Comparison of ENCODE assay signal across 12 cellular contexts in genomic region chr22:48045369-48045768, GRCh38.
DNase-seq lines count a peak whose midpoint lies in the region; ATAC-seq lines count a peak whose summit lies in the region.
"Had no signal": no experiment of that assay in that cellular context is flagged by ENCODE, and none has a peak within 500 bp of the region (broad histone marks: within the 10 kb centered on the region; RNA-seq: fewer than 3 reads in every experiment).

No MANE protein-coding gene starts in this region.

- H4K12ac ChIP-seq in trophoblast cell (ENCODE audit: low read depth, low read length), result no peak overlapping the region

- H3K9ac ChIP-seq in trophoblast cell (ENCODE audit: low read length), result no peak overlapping the region

- DNase-seq in trophoblast cell (no peak), RKO (ENCODE audit: low spot score) (no peak), aorta (no peak), HuH-7.5 (ENCODE audit: low spot score) (no peak), AG08396 (ENCODE audit: low spot score) (no peak)
- DNase-seq: heart right ventricle; mesenchymal stem cell; NCI-H1417 treated with DMSO at 0.1 percent for 48 hours; NK-92 treated with Interleukin-12 subunit alpha and Interleukin-12 subunit beta, amount 100 ng/mL, for 24 hours had no signal

- peak; percentile 80 for ATAC-seq in GM18867 (IDR thresholded peaks at IDR 0.05; ENCODE audit: unreplicated experiment)
- ATAC-seq in GM21529 (IDR thresholded peaks at IDR 0.05; ENCODE audit: unreplicated experiment), result peak; percentile 85
- ATAC-seq in HG03196 (IDR thresholded peaks at IDR 0.05; ENCODE audit: unreplicated experiment), result peak; percentile 58
- no peak for ATAC-seq in aorta (ENCODE audit: low FRiP score)
- ATAC-seq: heart right ventricle had no signal

- H2BK5ac ChIP-seq in trophoblast cell (ENCODE audit: low read depth, low read length, poor library complexity), result no peak overlapping the region

- no peak overlapping the region for H2AFZ ChIP-seq in trophoblast cell (ENCODE audit: insufficient read depth, low read length, poor library complexity)

- H3K36me3 ChIP-seq in trophoblast cell (ENCODE audit: control insufficient read depth in 1 of 2, insufficient read depth in 2 of 2, low read length in 2 of 2) (no peaks in the 10 kb centered on the region), aorta (ENCODE audit: control insufficient read depth in 1 of 2, insufficient read depth in 2 of 2, low read length in 1 of 2) (no peaks in the 10 kb centered on the region)
- H3K36me3 ChIP-seq: heart right ventricle had no signal

- H4K8ac ChIP-seq in trophoblast cell (ENCODE audit: low read depth, low read length), result no peak overlapping the region

- H3K4ac ChIP-seq in trophoblast cell (ENCODE audit: low read depth, low read length), result no peak overlapping the region

- H3K18ac ChIP-seq in trophoblast cell (ENCODE audit: low read length), result no peak overlapping the region

- peak overlapping the region; percentile 82 for H3K23ac ChIP-seq in trophoblast cell (ENCODE audit: low read length)

- no peaks in the 10 kb centered on the region for H3K79me2 ChIP-seq in trophoblast cell (ENCODE audit: control insufficient read depth, insufficient read depth, low read length, poor library complexity)

- no peak overlapping the region for H3K14ac ChIP-seq in trophoblast cell (ENCODE audit: low read length)

- H2BK12ac ChIP-seq in trophoblast cell (ENCODE audit: low read length), result no peak overlapping the region

- H3K4me1 ChIP-seq in trophoblast cell (ENCODE audit: control insufficient read depth in 1 of 2, insufficient read depth in 2 of 2, low read length in 2 of 2) (no peaks in the 10 kb centered on the region), aorta (ENCODE audit: control insufficient read depth in 1 of 2, insufficient read depth in 2 of 2, low read length in 2 of 2) (no peaks in the 10 kb centered on the region)
- H3K4me1 ChIP-seq: heart right ventricle had no signal

- H3K4me2 ChIP-seq in trophoblast cell (ENCODE audit: low read length), result no peak overlapping the region

- no peaks in the 10 kb centered on the region for H3K79me1 ChIP-seq in trophoblast cell (ENCODE audit: low read length)

- no CpG with 5 or more reads among the region's 4 CpGs for WGBS in trophoblast cell (ENCODE audit: extremely low coverage, insufficient coverage, insufficient read length)
- WGBS in aorta, 2 donors, result 68 to 72% methylated on average over 4 of the region's 4 CpGs

- H3K9me3 ChIP-seq in trophoblast cell (ENCODE audit: insufficient read depth, low read depth, low read length), result peaks cover 3% of the 10 kb centered on the region
- H3K9me3 ChIP-seq in aorta (ENCODE audit: control insufficient read depth, low read length), result peaks cover 3% of the 10 kb centered on the region

- no peak overlapping the region for H2BK120ac ChIP-seq in trophoblast cell (ENCODE audit: insufficient read depth, low read length, poor library complexity)

- H3K27ac ChIP-seq in trophoblast cell (ENCODE audit: low read depth, low read length) (no peak overlapping the region), aorta (ENCODE audit: low read depth in 1 of 2, low read length in 2 of 2) (no peak overlapping the region)
- H3K27ac ChIP-seq: heart right ventricle had no signal

- H3K4me3 ChIP-seq in trophoblast cell (ENCODE audit: low read depth, low read length) (peak overlapping the region; percentile 26), aorta (ENCODE audit: low read length in 2 of 2) (no peak overlapping the region)
- H3K4me3 ChIP-seq: heart right ventricle had no signal

- no peak overlapping the region for H2AK5ac ChIP-seq in trophoblast cell (ENCODE audit: low read length)

- H4K91ac ChIP-seq in trophoblast cell (ENCODE audit: low read depth, low read length), result no peak overlapping the region

- H3K27me3 ChIP-seq in trophoblast cell (ENCODE audit: insufficient read depth, low read length) (no peaks in the 10 kb centered on the region), aorta (ENCODE audit: control insufficient read depth in 1 of 2, insufficient read depth in 2 of 2, low read length in 1 of 2) (no peaks in the 10 kb centered on the region)

- intact Hi-C loops in aorta (cut with DNase I), result no loop called here
